Comparison of ENCODE assay signal across 10 cellular contexts in genomic region chr6:81171991-81172740, GRCh38.
DNase-seq lines count a peak whose midpoint lies in the region; ATAC-seq, FAIRE-seq and TF ChIP-seq lines count a peak whose summit lies in the region.
"Had no signal": no experiment of that assay in that cellular context is flagged by ENCODE, and none has a peak within 500 bp of the region (broad histone marks: within the 10 kb centered on the region; RNA-seq: fewer than 3 reads in every experiment).

No MANE protein-coding gene starts in this region.

- no peaks in the 10 kb centered on the region for H3F3A ChIP-seq in neural progenitor cell (ENCODE audit: low read depth)

- no peak for TF ChIP-seq CTCF in AG04450 (IDR thresholded peaks at IDR 0.05; ENCODE audit: low read depth, low read length)
- TF ChIP-seq CTCF in fibroblast of pulmonary artery (IDR thresholded peaks at IDR 0.05; ENCODE audit: low read length, missing control alignments): no peak
- TF ChIP-seq CTCF in neural progenitor cell (IDR thresholded peaks at IDR 0.05): no peak

- no peak overlapping the region for H3K4me2 ChIP-seq in neural progenitor cell

- no peaks in the 10 kb centered on the region for H3K27me3 Mint-ChIP-seq in neural progenitor cell (ENCODE audit: insufficient read depth, low read depth)
- H3K27me3 Mint-ChIP-seq: naive B cell had no signal

- H3K4me3 Mint-ChIP-seq in neural progenitor cell: no peak overlapping the region
- H3K4me3 Mint-ChIP-seq: naive B cell had no signal

- DNase-seq in AG04450 (ENCODE audit: low read depth, low spot score) (peak; percentile 15), RCC 7860 (ENCODE audit: low spot score) (peak; percentile 26), fibroblast of pulmonary artery (ENCODE audit: low read depth) (peak; percentile 67), neural progenitor cell (ENCODE audit: low spot score) (no peak), hippocampal formation (lab: John Stamatoyannopoulos, UW) (no peak), H7 (no peak)
- DNase-seq in activated effector memory CD4-positive, alpha-beta T cell treated with anti-CD3 and anti-CD28 coated beads, Interleukin-2, amount 50 U/mL, for 16 hours: no peak
- DNase-seq: naive B cell, NCI-H446 treated with DMSO at 0.1 percent for 48 hours had no signal

- peak overlapping the region; percentile 35 for H2AFZ ChIP-seq in neural progenitor cell (replicated peaks)

- H3K36me3 ChIP-seq in neural progenitor cell (no peaks in the 10 kb centered on the region), H7 (replicated peaks; ENCODE audit: control insufficient read depth, insufficient read depth, low read length) (no peaks in the 10 kb centered on the region)

- H3K4me1 Mint-ChIP-seq in neural progenitor cell: no peaks in the 10 kb centered on the region
- H3K4me1 Mint-ChIP-seq: naive B cell had no signal

- no peak overlapping the region for H3K27ac Mint-ChIP-seq in neural progenitor cell
- H3K27ac Mint-ChIP-seq: naive B cell had no signal

- H3K9me3 ChIP-seq in AG04450 (ENCODE audit: control insufficient read depth, insufficient read depth, low read length) (no peaks in the 10 kb centered on the region), neural progenitor cell (ENCODE audit: low read depth) (no peaks in the 10 kb centered on the region)

- H3K27me3 ChIP-seq in AG04450 (ENCODE audit: control insufficient read depth, insufficient read depth, low read length) (no peaks in the 10 kb centered on the region), neural progenitor cell (no peaks in the 10 kb centered on the region), H7 (ENCODE audit: control insufficient read depth, insufficient read depth, low read length) (no peaks in the 10 kb centered on the region)

- CTCF ChIA-PET in AG04450 (lab: Charles Lee): interaction anchor here (0.6 kb wide), 2 partner anchors 197 to 1301 kb away, joined by 6 to 7 read pairs; no protein-coding TSS in a partner anchor

- no peaks in the 10 kb centered on the region for H3K9me3 Mint-ChIP-seq in neural progenitor cell
- H3K9me3 Mint-ChIP-seq: naive B cell had no signal

- H4K20me1 ChIP-seq in neural progenitor cell (ENCODE audit: low read depth): no peaks in the 10 kb centered on the region

- FAIRE-seq in RCC 7860 (lab: Jason Lieb, UNC): peak; percentile 64

- POLR2A ChIA-PET in AG04450 (lab: Yijun Ruan, JAX): no interaction called here

- no peak for ATAC-seq in HG03571 (IDR thresholded peaks at IDR 0.05; ENCODE audit: unreplicated experiment)

- no peak overlapping the region for H3K4me3 ChIP-seq in AG04450 (ENCODE audit: low read depth, low read length)
- H3K4me3 ChIP-seq in fibroblast of pulmonary artery (replicated peaks; ENCODE audit: low read depth, low read length): no peak overlapping the region
- H3K4me3 ChIP-seq in neural progenitor cell: no peak overlapping the region
- H3K4me3 ChIP-seq in H7 (ENCODE audit: insufficient read depth, low read depth, low read length): no peak overlapping the region

- H3K36me3 Mint-ChIP-seq in neural progenitor cell: no peaks in the 10 kb centered on the region
- H3K36me3 Mint-ChIP-seq: naive B cell had no signal

- no peaks in the 10 kb centered on the region for H3K79me2 ChIP-seq in neural progenitor cell (ENCODE audit: low read depth)

- no peak overlapping the region for H3K9ac ChIP-seq in neural progenitor cell

- H3K27ac ChIP-seq in AG04450 (ENCODE audit: low read depth, low read length) (no peak overlapping the region), neural progenitor cell (no peak overlapping the region)

- no peaks in the 10 kb centered on the region for H3K4me1 ChIP-seq in neural progenitor cell

Comparison
In these comparisons a context has a peak if more than half of its experiments do, and no peak if none do; other contexts are left out.
1. DNase-seq: peak in AG04450 (single experiment), RCC 7860 (single experiment) and fibroblast of pulmonary artery (single experiment); none in neural progenitor cell (single experiment), activated effector memory CD4-positive, alpha-beta T cell treated with anti-CD3 and anti-CD28 coated beads, Interleukin-2, amount 50 U/mL, for 16 hours (single experiment), hippocampal formation (0 of 2) and H7 (single experiment).